ENCODE assay signal across 1 cellular context in the genomic region with DNA sequence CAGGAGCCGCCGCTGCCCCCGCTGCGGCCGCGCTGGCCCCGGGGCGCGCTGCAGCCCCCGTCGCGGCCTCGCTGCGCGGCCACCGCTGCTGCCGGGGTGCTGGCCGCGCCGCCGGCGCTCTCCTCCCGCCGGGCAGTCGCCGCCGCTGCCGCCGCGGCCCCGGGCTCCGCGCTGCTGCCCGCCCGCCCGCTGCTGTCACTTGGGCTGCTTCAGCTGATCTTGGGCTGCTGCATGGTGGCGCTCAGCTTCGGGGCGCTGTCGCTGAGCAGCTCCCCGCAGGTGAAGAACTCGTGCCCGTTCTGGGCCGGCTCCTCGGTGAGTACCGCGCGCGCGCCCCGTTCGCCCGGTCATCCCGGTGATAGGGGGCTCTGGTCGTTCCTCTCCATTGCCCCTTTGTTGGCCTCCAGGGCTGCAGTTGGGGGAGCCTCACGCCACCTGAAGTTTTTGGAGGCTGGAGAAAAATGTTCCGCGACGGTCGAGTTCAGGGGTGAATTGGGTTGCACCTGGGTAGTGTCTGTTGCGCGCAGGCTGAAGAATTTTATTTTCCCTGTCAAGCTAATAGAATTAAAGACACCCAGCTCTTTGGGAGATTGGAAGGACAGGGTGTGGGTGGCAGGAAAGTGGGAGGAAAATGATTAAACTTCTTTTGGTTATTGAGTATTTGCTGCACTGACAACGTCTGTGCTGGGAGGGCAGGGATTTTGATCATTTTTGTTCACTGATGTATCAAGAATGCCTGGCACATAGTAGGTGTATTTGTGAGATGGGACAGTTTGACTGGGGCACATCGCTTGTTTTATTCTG.
TF ChIP-seq lines count a peak whose summit lies in the region.

No MANE protein-coding gene starts in this region.

TF ChIP-seq in HCT116, 20 proteins besides CTCF, POLR2A, EP300 and RAD21 (continued from another document):
- TF ChIP-seq YY1 (IDR thresholded peaks at IDR 0.05; ENCODE audit: extremely low read depth, insufficient replicate concordance, low read depth, low read length) (no peak), POLR2AphosphoS5 (IDR thresholded peaks at IDR 0.05; ENCODE audit: low read depth, low read length) (no peak), EZH2 (IDR thresholded peaks at IDR 0.05) (no peak), ELF1 (IDR thresholded peaks at IDR 0.05; ENCODE audit: borderline replicate concordance, low read depth) (no peak), EGR1 (IDR thresholded peaks at IDR 0.05; ENCODE audit: low read depth) (no peak), EZH2phosphoT487 (IDR thresholded peaks at IDR 0.05; ENCODE audit: borderline replicate concordance) (no peak), SIN3A (IDR thresholded peaks at IDR 0.05; ENCODE audit: low read depth) (no peak), CBX3 (IDR thresholded peaks at IDR 0.05; ENCODE audit: low read depth) (no peak), FOSL1 (IDR thresholded peaks at IDR 0.05; ENCODE audit: low read depth) (no peak), TCF7L2 (IDR thresholded peaks at IDR 0.05; ENCODE audit: borderline replicate concordance, extremely low read depth, insufficient read depth, insufficient read length) (no peak), CEBPB (IDR thresholded peaks at IDR 0.05; ENCODE audit: low read depth) (no peak), SP1 (IDR thresholded peaks at IDR 0.05; ENCODE audit: low read depth) (no peak), ATF3 (IDR thresholded peaks at IDR 0.05) (no peak)
- TF ChIP-seq, protein P1, sequence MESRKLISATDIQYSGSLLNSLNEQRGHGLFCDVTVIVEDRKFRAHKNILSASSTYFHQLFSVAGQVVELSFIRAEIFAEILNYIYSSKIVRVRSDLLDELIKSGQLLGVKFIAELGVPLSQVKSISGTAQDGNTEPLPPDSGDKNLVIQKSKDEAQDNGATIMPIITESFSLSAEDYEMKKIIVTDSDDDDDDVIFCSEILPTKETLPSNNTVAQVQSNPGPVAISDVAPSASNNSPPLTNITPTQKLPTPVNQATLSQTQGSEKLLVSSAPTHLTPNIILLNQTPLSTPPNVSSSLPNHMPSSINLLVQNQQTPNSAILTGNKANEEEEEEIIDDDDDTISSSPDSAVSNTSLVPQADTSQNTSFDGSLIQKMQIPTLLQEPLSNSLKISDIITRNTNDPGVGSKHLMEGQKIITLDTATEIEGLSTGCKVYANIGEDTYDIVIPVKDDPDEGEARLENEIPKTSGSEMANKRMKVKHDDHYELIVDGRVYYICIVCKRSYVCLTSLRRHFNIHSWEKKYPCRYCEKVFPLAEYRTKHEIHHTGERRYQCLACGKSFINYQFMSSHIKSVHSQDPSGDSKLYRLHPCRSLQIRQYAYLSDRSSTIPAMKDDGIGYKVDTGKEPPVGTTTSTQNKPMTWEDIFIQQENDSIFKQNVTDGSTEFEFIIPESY (IDR thresholded peaks at IDR 0.05; ENCODE audit: extremely low read depth, insufficient replicate concordance, low read length): no peak
- TF ChIP-seq, protein P2, sequence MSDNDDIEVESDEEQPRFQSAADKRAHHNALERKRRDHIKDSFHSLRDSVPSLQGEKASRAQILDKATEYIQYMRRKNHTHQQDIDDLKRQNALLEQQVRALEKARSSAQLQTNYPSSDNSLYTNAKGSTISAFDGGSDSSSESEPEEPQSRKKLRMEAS (IDR thresholded peaks at IDR 0.05): no peak
